18 cellular contexts compared by ENCODE assay signal in genomic region chr1:21855257-21856096, GRCh38. TPM values are rescaled to one million over a fixed set of nuclear protein-coding genes. Genes with fewer than 3 reads are reported as not detected.
DNase-seq lines count a peak whose midpoint lies in the region; ATAC-seq and TF ChIP-seq lines count a peak whose summit lies in the region.
"Had no signal": no experiment of that assay in that cellular context is flagged by ENCODE, and none has a peak within 500 bp of the region (broad histone marks: within the 10 kb centered on the region; RNA-seq: fewer than 3 reads in every experiment).

No MANE protein-coding gene starts in this region.

- no peak for DNase-seq in stimulated activated naive CD8-positive, alpha-beta T cell treated with anti-CD3 and anti-CD28 coated beads, Interleukin-15, amount 100 ng/mL, for 72 hours
- no peak for DNase-seq in stimulated activated naive CD8-positive, alpha-beta T cell treated with anti-CD3 and anti-CD28 coated beads, Interleukin-15, Interleukin-2, amounts not matched to agents 100 U/mL and 50 U/mL, for 24 hours
- DNase-seq in RPMI7951 (ENCODE audit: low read depth) (peak; percentile 17), esophagus muscularis mucosa (ENCODE audit: extremely low spot score) (no peak), A673 (ENCODE audit: low spot score) (no peak), medulla oblongata (ENCODE audit: extremely low spot score) (no peak), NCI-H510A (lab: John Stamatoyannopoulos, UW) (no peak)
- no peak for DNase-seq in activated T-cell treated with anti-CD3 and anti-CD28 coated beads, Interleukin-2, amount 50 U/mL, for 72 hours
- DNase-seq: effector memory CD4-positive, alpha-beta T cell; NCI-H1105; NK-92 treated with Interleukin-12 subunit alpha and Interleukin-12 subunit beta, amount 100 ng/mL, for 24 hours; occipital lobe; SHP77; stimulated activated CD4-positive, alpha-beta T cell treated with anti-CD3 and anti-CD28 coated beads, Interleukin-4, amount 100 ng/mL, for 4 hours; stimulated activated CD8-positive, alpha-beta memory T cell treated with anti-CD3 and anti-CD28 coated beads, Interleukin-4, amount 100 ng/mL, for 48 hours; T-helper 17 cell; testis had no signal

- H3K9me3 ChIP-seq in esophagus muscularis mucosa (no peaks in the 10 kb centered on the region), A673 (ENCODE audit: low read depth, low read length, poor library complexity, severe bottlenecking) (no peaks in the 10 kb centered on the region)
- H3K9me3 ChIP-seq: testis had no signal

- WGBS in esophagus muscularis mucosa = 75% methylated on average over 23 of the region's 35 CpGs

- H3K9me3 Mint-ChIP-seq in stimulated activated naive CD8-positive, alpha-beta T cell treated with anti-CD3 and anti-CD28 coated beads, Interleukin-15, amount 100 ng/mL, for 72 hours = no peaks in the 10 kb centered on the region
- no peaks in the 10 kb centered on the region for H3K9me3 Mint-ChIP-seq in activated T-cell treated with anti-CD3 and anti-CD28 coated beads, Interleukin-2, amount 50 U/mL, for 72 hours
- H3K9me3 Mint-ChIP-seq: activated T-helper 17 cell treated with anti-CD3 and anti-CD28 coated beads, Interleukin-2, amount 50 U/mL, for 72 hours had no signal

- BruUV-seq in A673 (replicated peaks; lab: Mats Ljungman, UMichigan) = no TSS peak

- peak; percentile 36 for ATAC-seq in stimulated activated naive CD8-positive, alpha-beta T cell treated with anti-CD3 and anti-CD28 coated beads, Interleukin-15, amount 100 ng/mL, for 72 hours
- no peak for ATAC-seq in stimulated activated naive CD8-positive, alpha-beta T cell treated with anti-CD3 and anti-CD28 coated beads, Interleukin-15, Interleukin-2, amounts not matched to agents 100 U/mL and 50 U/mL, for 24 hours
- no peak for ATAC-seq in activated T-cell treated with anti-CD3 and anti-CD28 coated beads, Interleukin-2, amount 50 U/mL, for 72 hours (replicated peaks in 1 of 2)
- ATAC-seq: activated T-helper 17 cell treated with anti-CD3 and anti-CD28 coated beads, Interleukin-2, amount 50 U/mL, for 72 hours; T-helper 17 cell had no signal

- H3K4me1 ChIP-seq in esophagus muscularis mucosa (peaks cover 0 to 5% (median 0%) of the 10 kb centered on the region in 4 donors), A673 (ENCODE audit: insufficient read depth, low read length, poor library complexity, severe bottlenecking) (no peaks in the 10 kb centered on the region)
- H3K4me1 ChIP-seq: testis had no signal

- no peak for TF ChIP-seq POLR2A in esophagus muscularis mucosa (IDR thresholded peaks at IDR 0.05; ENCODE audit: low read depth)

- no peak for TF ChIP-seq EP300 in esophagus muscularis mucosa (IDR thresholded peaks at IDR 0.05)

- H3K4me1 Mint-ChIP-seq in stimulated activated naive CD8-positive, alpha-beta T cell treated with anti-CD3 and anti-CD28 coated beads, Interleukin-15, amount 100 ng/mL, for 72 hours = peaks cover 12% of the 10 kb centered on the region
- H3K4me1 Mint-ChIP-seq in activated T-cell treated with anti-CD3 and anti-CD28 coated beads, Interleukin-2, amount 50 U/mL, for 72 hours (ENCODE audit: low read depth) = peaks cover 5% of the 10 kb centered on the region

- H3K27ac ChIP-seq in esophagus muscularis mucosa (replicated peaks in 1 of 4) (peak overlapping the region; percentile 2 to 87 (median 16)), A673 (ENCODE audit: low read depth, low read length, poor library complexity, severe bottlenecking) (no peak overlapping the region)
- H3K27ac ChIP-seq: testis had no signal

- H3K4me3 Mint-ChIP-seq in stimulated activated naive CD8-positive, alpha-beta T cell treated with anti-CD3 and anti-CD28 coated beads, Interleukin-15, amount 100 ng/mL, for 72 hours = no peak overlapping the region
- no peak overlapping the region for H3K4me3 Mint-ChIP-seq in activated T-cell treated with anti-CD3 and anti-CD28 coated beads, Interleukin-2, amount 50 U/mL, for 72 hours
- H3K4me3 Mint-ChIP-seq: activated T-helper 17 cell treated with anti-CD3 and anti-CD28 coated beads, Interleukin-2, amount 50 U/mL, for 72 hours; T-helper 17 cell had no signal

- no peaks in the 10 kb centered on the region for H3K27me3 Mint-ChIP-seq in stimulated activated naive CD8-positive, alpha-beta T cell treated with anti-CD3 and anti-CD28 coated beads, Interleukin-15, amount 100 ng/mL, for 72 hours
- H3K27me3 Mint-ChIP-seq in activated T-cell treated with anti-CD3 and anti-CD28 coated beads, Interleukin-2, amount 50 U/mL, for 72 hours (ENCODE audit: low read depth) = no peaks in the 10 kb centered on the region
- H3K27me3 Mint-ChIP-seq: activated T-helper 17 cell treated with anti-CD3 and anti-CD28 coated beads, Interleukin-2, amount 50 U/mL, for 72 hours; T-helper 17 cell had no signal

- CTCF ChIA-PET in A673 (lab: Charles Lee) = no interaction called here

- H3K27ac Mint-ChIP-seq in stimulated activated naive CD8-positive, alpha-beta T cell treated with anti-CD3 and anti-CD28 coated beads, Interleukin-15, amount 100 ng/mL, for 72 hours = no peak overlapping the region
- H3K27ac Mint-ChIP-seq in activated T-cell treated with anti-CD3 and anti-CD28 coated beads, Interleukin-2, amount 50 U/mL, for 72 hours = no peak overlapping the region
- H3K27ac Mint-ChIP-seq: activated T-helper 17 cell treated with anti-CD3 and anti-CD28 coated beads, Interleukin-2, amount 50 U/mL, for 72 hours; T-helper 17 cell had no signal

- H3K4me3 ChIP-seq in esophagus muscularis mucosa (no peak overlapping the region), A673 (ENCODE audit: low read depth, low read length, poor library complexity, severe bottlenecking) (no peak overlapping the region)
- H3K4me3 ChIP-seq: testis had no signal

- H3K36me3 ChIP-seq in esophagus muscularis mucosa = peaks cover 98 to 100% (median 100%) of the 10 kb centered on the region in 4 donors
- H3K36me3 ChIP-seq in A673 (ENCODE audit: insufficient read depth, low read length, poor library complexity, severe bottlenecking) = no peaks in the 10 kb centered on the region

- TF ChIP-seq CTCF in esophagus muscularis mucosa (IDR thresholded peaks at IDR 0.05) = no peak
- no peak for TF ChIP-seq CTCF in A673 (conservative IDR thresholded peaks at IDR 0.05; ENCODE audit: low read depth, low read length)

- H3K27me3 ChIP-seq in esophagus muscularis mucosa = no peaks in the 10 kb centered on the region
- H3K27me3 ChIP-seq in A673 (replicated peaks; ENCODE audit: insufficient read depth, low read depth, low read length, poor library complexity) = no peaks in the 10 kb centered on the region
- H3K27me3 ChIP-seq: testis had no signal

- POLR2A ChIA-PET in A673 (lab: Charles Lee; ENCODE audit: low non-redundant PET) = no interaction called here

- H3K36me3 Mint-ChIP-seq in activated T-cell treated with anti-CD3 and anti-CD28 coated beads, Interleukin-2, amount 50 U/mL, for 72 hours (ENCODE audit: insufficient read depth in 2 of 2) = no peaks in the 10 kb centered on the region

- intact Hi-C loops in esophagus muscularis mucosa (cut with DNase I) = no loop called here
- intact Hi-C loops in A673 (cut with micrococcal nuclease; ENCODE audit: unreplicated experiment) = no loop called here

RNA-seq across cellular contexts. Expression of gene LDLRAD2, which starts 43.4 kb away (rescaled TPM):
- total RNA-seq in RPMI7951 (2014; rRNA removed; shearing (Covaris generic)) = not detected in 2 replicates
- total RNA-seq in esophagus muscularis mucosa = not detected
- not detected in 2 replicates for total RNA-seq in A673 (2021)
- total RNA-seq in activated T-cell treated with anti-CD3 and anti-CD28 coated beads, Interleukin-2, amount 50 U/mL, for 72 hours = under 1 TPM; 0.05 to 0.07 TPM
- total RNA-seq: activated T-helper 17 cell treated with anti-CD3 and anti-CD28 coated beads, Interleukin-2, amount 50 U/mL, for 72 hours; occipital lobe; T-helper 17 cell had no signal
